ENCODE assay signal across 1 cellular context in genomic region chr1:45658171-45658570, GRCh38.
TF ChIP-seq lines count a peak whose summit lies in the region.

No MANE protein-coding gene starts in this region.

TF ChIP-seq in HepG2, 621 proteins besides CTCF, POLR2A, EP300 and RAD21 (continued from another document and continues in another):
- TF ChIP-seq CEBPG (CRISPR knock-in tag; IDR thresholded peaks at IDR 0.05) = 0 out of 2 replicates have a peak, but pooled peaks have one; percentile 42
- peak; percentile 81; the same call in 1 of the 2 replicates for TF ChIP-seq RCOR2 (CRISPR knock-in tag; IDR thresholded peaks at IDR 0.05)
- TF ChIP-seq TCF7 (IDR thresholded peaks at IDR 0.05; ENCODE audit: low read depth) = peak; percentile 67
- no peak for TF ChIP-seq NCOR1 (IDR thresholded peaks at IDR 0.05; ENCODE audit: borderline replicate concordance, low read length)
- no peak for TF ChIP-seq HNF1B (CRISPR knock-in tag; IDR thresholded peaks at IDR 0.05)
- TF ChIP-seq ATF4 (CRISPR knock-in tag; IDR thresholded peaks at IDR 0.05) = no peak
- TF ChIP-seq ZBTB1 (CRISPR knock-in tag; IDR thresholded peaks at IDR 0.05; ENCODE audit: borderline replicate concordance) = no peak
- TF ChIP-seq MEIS1 (CRISPR knock-in tag; IDR thresholded peaks at IDR 0.05; ENCODE audit: borderline replicate concordance) = no peak
- TF ChIP-seq ZNF577 (CRISPR knock-in tag; IDR thresholded peaks at IDR 0.05; ENCODE audit: borderline replicate concordance, low read depth) = no peak
- no peak for TF ChIP-seq ZNF317 (CRISPR knock-in tag; IDR thresholded peaks at IDR 0.05)
- 0 out of 2 replicates have a peak, but pooled peaks have one; percentile 46 for TF ChIP-seq HDAC1 (CRISPR knock-in tag; IDR thresholded peaks at IDR 0.05)
- TF ChIP-seq CCAR2 (optimal IDR thresholded peaks at IDR 0.05; ENCODE audit: low read depth, low read length) = no peak
- TF ChIP-seq ZNF280B (CRISPR knock-in tag; IDR thresholded peaks at IDR 0.05; ENCODE audit: borderline replicate concordance) = no peak
- no peak for TF ChIP-seq SIX4 (CRISPR knock-in tag; IDR thresholded peaks at IDR 0.05)
- TF ChIP-seq U2AF2 (IDR thresholded peaks at IDR 0.05; ENCODE audit: low read depth, low read length) = no peak
- TF ChIP-seq HMG20B (CRISPR knock-in tag; conservative IDR thresholded peaks at IDR 0.05) = peak; percentile 73
- TF ChIP-seq JARID2 (CRISPR knock-in tag; IDR thresholded peaks at IDR 0.05; ENCODE audit: insufficient replicate concordance) = no peak
- TF ChIP-seq ELF1 (CRISPR knock-in tag; IDR thresholded peaks at IDR 0.05) = no peak
- TF ChIP-seq AHR (CRISPR knock-in tag; IDR thresholded peaks at IDR 0.05) = no peak
- TF ChIP-seq HBP1 (CRISPR knock-in tag; IDR thresholded peaks at IDR 0.05; ENCODE audit: low read depth) = no peak
- TF ChIP-seq PTBP1 (IDR thresholded peaks at IDR 0.05; ENCODE audit: low read depth, low read length, poor library complexity, severe bottlenecking) = no peak
- peak; percentile 67; the same call in 1 of the 2 replicates for TF ChIP-seq IRF2 (CRISPR knock-in tag; IDR thresholded peaks at IDR 0.05)
- no peak for TF ChIP-seq ETS1 (CRISPR knock-in tag; IDR thresholded peaks at IDR 0.05)
- no peak for TF ChIP-seq ZNF484 (CRISPR knock-in tag; IDR thresholded peaks at IDR 0.05; ENCODE audit: borderline replicate concordance, low read depth)
- no peak for TF ChIP-seq ZNF17 (CRISPR knock-in tag; IDR thresholded peaks at IDR 0.05)
- TF ChIP-seq ZNF781 (CRISPR knock-in tag; IDR thresholded peaks at IDR 0.05; ENCODE audit: borderline replicate concordance, not compliant biosample characterization) = no peak
- no peak for TF ChIP-seq POLR2AphosphoS5 (IDR thresholded peaks at IDR 0.05; ENCODE audit: low read depth, low read length)
- TF ChIP-seq MAZ (IDR thresholded peaks at IDR 0.05; ENCODE audit: borderline replicate concordance, low read depth, low read length) = no peak
- no peak for TF ChIP-seq MAZ (CRISPR knock-in tag; IDR thresholded peaks at IDR 0.05; ENCODE audit: low read depth)
- no peak for TF ChIP-seq ZNF850 (CRISPR knock-in tag; conservative IDR thresholded peaks at IDR 0.05)
- TF ChIP-seq ZBTB7B (CRISPR knock-in tag; IDR thresholded peaks at IDR 0.05) = peak; percentile 55; the same call in 1 of the 2 replicates
- peak; percentile 51; the same call in 1 of the 2 replicates for TF ChIP-seq BHLHE40 (IDR thresholded peaks at IDR 0.05; ENCODE audit: low read length)
- peak; percentile 95 for TF ChIP-seq NR2F2 (IDR thresholded peaks at IDR 0.05; ENCODE audit: borderline replicate concordance, low read depth)
- no peak for TF ChIP-seq ZNF556 (CRISPR knock-in tag; IDR thresholded peaks at IDR 0.05; ENCODE audit: borderline replicate concordance)
- TF ChIP-seq RBAK (CRISPR knock-in tag; IDR thresholded peaks at IDR 0.05) = no peak
- no peak for TF ChIP-seq ZNF256 (CRISPR knock-in tag; conservative IDR thresholded peaks at IDR 0.05)
- no peak for TF ChIP-seq ZNF576 (CRISPR knock-in tag; IDR thresholded peaks at IDR 0.05)
- TF ChIP-seq ZNF713 (CRISPR knock-in tag; IDR thresholded peaks at IDR 0.05) = no peak
- TF ChIP-seq TOPORS (CRISPR knock-in tag; IDR thresholded peaks at IDR 0.05) = no peak
- no peak for TF ChIP-seq HMGA1 (CRISPR knock-in tag; conservative IDR thresholded peaks at IDR 0.05)
- TF ChIP-seq ZNF790 (CRISPR knock-in tag; IDR thresholded peaks at IDR 0.05; ENCODE audit: borderline replicate concordance) = no peak
- TF ChIP-seq ARID4A (CRISPR knock-in tag; IDR thresholded peaks at IDR 0.05; ENCODE audit: borderline replicate concordance) = peak; percentile 24; the same call in 1 of the 2 replicates
- TF ChIP-seq ZNF33A (CRISPR knock-in tag; IDR thresholded peaks at IDR 0.05; ENCODE audit: borderline replicate concordance) = no peak
- peak; percentile 47 for TF ChIP-seq TEAD3 (CRISPR knock-in tag; optimal IDR thresholded peaks at IDR 0.05; ENCODE audit: borderline replicate concordance)
- no peak for TF ChIP-seq MTERF4 (CRISPR knock-in tag; IDR thresholded peaks at IDR 0.05)
- TF ChIP-seq ZNF547 (CRISPR knock-in tag; IDR thresholded peaks at IDR 0.05) = no peak
- TF ChIP-seq PCBP1 (IDR thresholded peaks at IDR 0.05; ENCODE audit: borderline replicate concordance, low read depth, low read length) = no peak
- peak; percentile 43; the same call in 1 of the 2 replicates for TF ChIP-seq DRAP1 (CRISPR knock-in tag; IDR thresholded peaks at IDR 0.05)
- no peak for TF ChIP-seq FUBP1 (CRISPR knock-in tag; IDR thresholded peaks at IDR 0.05; ENCODE audit: borderline replicate concordance)
- TF ChIP-seq NFKB2 (CRISPR knock-in tag; IDR thresholded peaks at IDR 0.05; ENCODE audit: borderline replicate concordance) = no peak
- TF ChIP-seq ZNF772 (CRISPR knock-in tag; IDR thresholded peaks at IDR 0.05) = no peak
- TF ChIP-seq ZNF709 (CRISPR knock-in tag; IDR thresholded peaks at IDR 0.05) = no peak
